ENCODE assay signal across 6 cellular contexts in genomic region chr3:85164446-85164845, GRCh38.
"Had no signal": no experiment of that assay in that cellular context is flagged by ENCODE, and none has a peak within 500 bp of the region (broad histone marks: within the 10 kb centered on the region; RNA-seq: fewer than 3 reads in every experiment).

No MANE protein-coding gene starts in this region.

- H2AFZ ChIP-seq: hepatocyte had no signal

- H3K79me2 ChIP-seq: hepatocyte had no signal

- H3K9me3 ChIP-seq: right lobe of liver had no signal

- H3K27ac ChIP-seq: hepatocyte, right lobe of liver had no signal

- H3K36me3 ChIP-seq: right lobe of liver had no signal

- H3K4me1 ChIP-seq: right lobe of liver had no signal

- H3K4me3 ChIP-seq: hepatocyte, right lobe of liver had no signal

- H3K4me2 ChIP-seq: hepatocyte had no signal

- DNase-seq: activated CD4-positive, alpha-beta T cell treated with anti-CD3 and anti-CD28 coated beads, Interleukin-2, amount 50 U/mL, for 1 hour; activated naive CD8-positive, alpha-beta T cell treated with anti-CD3 and anti-CD28 coated beads for 36 hours; anterior cingulate cortex; endodermal cell; right lobe of liver had no signal

- H3K27me3 ChIP-seq: hepatocyte had no signal
